2 cellular contexts compared by ENCODE assay signal in genomic region chr17:5502552-5502951, GRCh38.
TF ChIP-seq lines count a peak whose summit lies in the region.

No MANE protein-coding gene starts in this region.

TF ChIP-seq in HepG2, 621 proteins besides CTCF, POLR2A, EP300 and RAD21:
- no peak for TF ChIP-seq ASH2L (IDR thresholded peaks at IDR 0.05; ENCODE audit: insufficient read length, low read depth, low read length)
- TF ChIP-seq IKZF1 (IDR thresholded peaks at IDR 0.05): 0 out of 2 replicates have a peak, but pooled peaks have one; percentile 78
- no peak for TF ChIP-seq ZNF709 (CRISPR knock-in tag; IDR thresholded peaks at IDR 0.05)
- TF ChIP-seq, protein P1, sequence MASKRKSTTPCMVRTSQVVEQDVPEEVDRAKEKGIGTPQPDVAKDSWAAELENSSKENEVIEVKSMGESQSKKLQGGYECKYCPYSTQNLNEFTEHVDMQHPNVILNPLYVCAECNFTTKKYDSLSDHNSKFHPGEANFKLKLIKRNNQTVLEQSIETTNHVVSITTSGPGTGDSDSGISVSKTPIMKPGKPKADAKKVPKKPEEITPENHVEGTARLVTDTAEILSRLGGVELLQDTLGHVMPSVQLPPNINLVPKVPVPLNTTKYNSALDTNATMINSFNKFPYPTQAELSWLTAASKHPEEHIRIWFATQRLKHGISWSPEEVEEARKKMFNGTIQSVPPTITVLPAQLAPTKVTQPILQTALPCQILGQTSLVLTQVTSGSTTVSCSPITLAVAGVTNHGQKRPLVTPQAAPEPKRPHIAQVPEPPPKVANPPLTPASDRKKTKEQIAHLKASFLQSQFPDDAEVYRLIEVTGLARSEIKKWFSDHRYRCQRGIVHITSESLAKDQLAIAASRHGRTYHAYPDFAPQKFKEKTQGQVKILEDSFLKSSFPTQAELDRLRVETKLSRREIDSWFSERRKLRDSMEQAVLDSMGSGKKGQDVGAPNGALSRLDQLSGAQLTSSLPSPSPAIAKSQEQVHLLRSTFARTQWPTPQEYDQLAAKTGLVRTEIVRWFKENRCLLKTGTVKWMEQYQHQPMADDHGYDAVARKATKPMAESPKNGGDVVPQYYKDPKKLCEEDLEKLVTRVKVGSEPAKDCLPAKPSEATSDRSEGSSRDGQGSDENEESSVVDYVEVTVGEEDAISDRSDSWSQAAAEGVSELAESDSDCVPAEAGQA (IDR thresholded peaks at IDR 0.05; ENCODE audit: low read depth): no peak
- TF ChIP-seq, protein P1 (CRISPR knock-in tag; IDR thresholded peaks at IDR 0.05; ENCODE audit: borderline replicate concordance): no peak

TF ChIP-seq in K562, 482 proteins besides CTCF, POLR2A, EP300 and RAD21:
- TF ChIP-seq ZKSCAN1 (IDR thresholded peaks at IDR 0.05; ENCODE audit: low read depth, low read length) (no peak), POLR2B (IDR thresholded peaks at IDR 0.05; ENCODE audit: low read depth, partially characterized antibody) (peak; percentile 36), SUPT5H (IDR thresholded peaks at IDR 0.05) (0 out of 2 replicates have a peak, but pooled peaks have one; percentile 39), KLF1 (tag; IDR thresholded peaks at IDR 0.05) (no peak)
